Comparison of ENCODE assay signal across 2 cellular contexts in genomic region chr2:400988-401679, GRCh38.
TF ChIP-seq lines count a peak whose summit lies in the region.

No MANE protein-coding gene starts in this region.

TF ChIP-seq in SK-N-SH, 30 proteins besides CTCF, POLR2A, EP300 and RAD21 (continued from another document):
- no peak for TF ChIP-seq PBX3 (IDR thresholded peaks at IDR 0.05)

TF ChIP-seq in SK-N-SH treated with all-trans-retinoic acid at 6 μM for 48 hours, 23 proteins besides CTCF, POLR2A, EP300 and RAD21 (continued from another document):
- TF ChIP-seq CREB5 (CRISPR knock-in tag; IDR thresholded peaks at IDR 0.05; ENCODE audit: low read depth) (no peak), GLIS3 (CRISPR knock-in tag; IDR thresholded peaks at IDR 0.05) (no peak), CSDC2 (CRISPR knock-in tag; IDR thresholded peaks at IDR 0.05) (no peak)
